23 cellular contexts compared by ENCODE assay signal in genomic region chr12:3091030-3091304, GRCh38. TPM values are rescaled to one million over a fixed set of nuclear protein-coding genes. Genes with fewer than 3 reads are reported as not detected.
DNase-seq lines count a peak whose midpoint lies in the region; ATAC-seq, FAIRE-seq and TF ChIP-seq lines count a peak whose summit lies in the region.
"Had no signal": no experiment of that assay in that cellular context is flagged by ENCODE, and none has a peak within 500 bp of the region (broad histone marks: within the 10 kb centered on the region; RNA-seq: fewer than 3 reads in every experiment).

No MANE protein-coding gene starts in this region.

- in situ Hi-C loops in mammary epithelial cell (cut with MboI; ENCODE audit: low sequenced_read_pairs in 2 of 2) = no loop called here

- BruUV-seq in mammary epithelial cell (replicated peaks; lab: Mats Ljungman, UMichigan) = no TSS peak

- 90% methylated on average over 7 of the region's 7 CpGs for WGBS in mammary epithelial cell (ENCODE audit: low coverage, missing lambda C conversion rate)

- H3K79me2 ChIP-seq in neural cell (replicated peaks; ENCODE audit: insufficient read depth, low read length) (no peaks in the 10 kb centered on the region), mammary epithelial cell (ENCODE audit: insufficient read depth, low read length) (peaks cover 39% of the 10 kb centered on the region)

- no peak overlapping the region for H3K27ac ChIP-seq in BLaER1
- peak overlapping the region; percentile 37 to 40 for H3K27ac ChIP-seq in kidney (ENCODE audit: low read depth in 2 of 2, low read length in 2 of 2)
- H3K27ac ChIP-seq in neural cell (ENCODE audit: low read length) = peak overlapping the region; percentile 37
- no peak overlapping the region for H3K27ac ChIP-seq in mammary epithelial cell (ENCODE audit: insufficient read depth, low read depth, low read length)
- H3K27ac ChIP-seq: SK-N-MC had no signal

- no peak for FAIRE-seq in kidney (lab: Jason Lieb, UNC)
- FAIRE-seq: G401.6, H54, RCC 7860 had no signal

- no peaks in the 10 kb centered on the region for H3F3A ChIP-seq in neural cell (ENCODE audit: insufficient read depth, low read length, poor library complexity, severe bottlenecking)

- H3K4me2 ChIP-seq in BLaER1 = peak overlapping the region; percentile 24
- H3K4me2 ChIP-seq in neural cell (ENCODE audit: low read length) = no peak overlapping the region
- no peak overlapping the region for H3K4me2 ChIP-seq in mammary epithelial cell (ENCODE audit: insufficient read depth, low read depth, low read length)

- ATAC-seq in GM18909 (IDR thresholded peaks at IDR 0.05; ENCODE audit: poor library complexity, unreplicated experiment) (no peak), HG02642 (IDR thresholded peaks at IDR 0.05; ENCODE audit: poor library complexity, unreplicated experiment) (no peak), sciatic nerve (no peak)

- no peak for TF ChIP-seq EP300 in neural cell (conservative IDR thresholded peaks at IDR 0.05; ENCODE audit: poor library complexity, severe bottlenecking)

- H3K9ac ChIP-seq in BLaER1 = no peak overlapping the region
- H3K9ac ChIP-seq in kidney (ENCODE audit: low read length in 2 of 2) = peak overlapping the region in 1 of 2 donors; percentile 23
- peak overlapping the region; percentile 23 for H3K9ac ChIP-seq in neural cell (ENCODE audit: low read length)
- H3K9ac ChIP-seq in mammary epithelial cell (ENCODE audit: insufficient read depth, low read length) = no peak overlapping the region

- H4K20me1 ChIP-seq in BLaER1 = no peaks in the 10 kb centered on the region
- no peaks in the 10 kb centered on the region for H4K20me1 ChIP-seq in neural cell (ENCODE audit: insufficient read depth)
- H4K20me1 ChIP-seq in mammary epithelial cell (ENCODE audit: insufficient read depth, low read length) = no peaks in the 10 kb centered on the region

- intact Hi-C loops in kidney (cut with DNase I) = no loop called here
- intact Hi-C loops in mammary epithelial cell (cut with micrococcal nuclease) = no loop called here
- intact Hi-C loops in sciatic nerve (cut with DNase I) = no loop called here

- 0 out of 2 replicates have a peak, but pooled peaks cover 2% of the 10 kb centered on the region for H3K36me3 ChIP-seq in BLaER1
- peaks cover 3 to 6% of the 10 kb centered on the region in 2 donors for H3K36me3 ChIP-seq in kidney (ENCODE audit: control insufficient read depth in 1 of 2, insufficient read depth in 2 of 2, low read length in 2 of 2)
- no peaks in the 10 kb centered on the region for H3K36me3 ChIP-seq in neural cell (ENCODE audit: insufficient read depth, low read length)
- no peaks in the 10 kb centered on the region for H3K36me3 ChIP-seq in mammary epithelial cell (ENCODE audit: insufficient read depth, low read length)

- DNase-seq in cerebellar cortex (ENCODE audit: low spot score) (peak; percentile 59), kidney (no peak), mammary epithelial cell (no peak), sciatic nerve (ENCODE audit: low spot score) (no peak)
- DNase-seq: 8988T; ACHN; CD4-positive, alpha-beta T cell; COR-L47; DMS53; NCI-H1092; NCI-H1436; NCI-H187; NCI-H524 treated with DMSO at 0.1 percent for 48 hours; NCI-H774; SIG-M5 had no signal

- dilution Hi-C loops in mammary epithelial cell (cut with HindIII; ENCODE audit: low sequenced_read_pairs) = loop anchor here (5.0 kb wide), 1 partner anchor 91 kb away; no protein-coding TSS in a partner anchor

- H3K4me3 ChIP-seq in BLaER1 (no peak overlapping the region), kidney (ENCODE audit: low read length in 2 of 2) (peak overlapping the region in 1 of 2 donors; percentile 13), neural cell (ENCODE audit: low read length) (peak overlapping the region; percentile 3), mammary epithelial cell (replicated peaks in 1 of 3; ENCODE audit: insufficient read depth in 1 of 3, low read depth in 2 of 3, low read length in 3 of 3) (no peak overlapping the region)
- H3K4me3 ChIP-seq: SK-N-MC had no signal

- H3K27me3 ChIP-seq in BLaER1 (no peaks in the 10 kb centered on the region), neural cell (ENCODE audit: insufficient read depth, low read depth, low read length) (no peaks in the 10 kb centered on the region), mammary epithelial cell (ENCODE audit: insufficient read depth, low read length) (no peaks in the 10 kb centered on the region)

- H3K9me3 ChIP-seq in BLaER1 (peaks cover 3% of the 10 kb centered on the region), kidney (ENCODE audit: control insufficient read depth in 1 of 2, low read length in 2 of 2) (no peaks in the 10 kb centered on the region), neural cell (ENCODE audit: low read length) (no peaks in the 10 kb centered on the region), mammary epithelial cell (replicated peaks; ENCODE audit: insufficient read depth, low read length) (no peaks in the 10 kb centered on the region)

- CTCF ChIA-PET in mammary epithelial cell (lab: Charles Lee; ENCODE audit: low non-redundant PET) = no interaction called here

- H3K9me2 ChIP-seq in neural cell (ENCODE audit: insufficient read depth, low read length) = no peaks in the 10 kb centered on the region

- no peak for TF ChIP-seq RAD21 in neural cell (conservative IDR thresholded peaks at IDR 0.05)

- H3K4me1 ChIP-seq in BLaER1 = peaks cover 37% of the 10 kb centered on the region
- peaks cover 41 to 49% of the 10 kb centered on the region in 2 donors for H3K4me1 ChIP-seq in kidney (ENCODE audit: control insufficient read depth in 1 of 2, insufficient read depth in 1 of 2, low read depth in 1 of 2, low read length in 2 of 2)
- peaks cover 3% of the 10 kb centered on the region for H3K4me1 ChIP-seq in mammary epithelial cell (ENCODE audit: insufficient read depth, low read length)

- H2AFZ ChIP-seq in neural cell (ENCODE audit: low read depth, low read length) = no peak overlapping the region
- H2AFZ ChIP-seq in mammary epithelial cell (ENCODE audit: low read depth, low read length) = no peak overlapping the region

- TF ChIP-seq CTCF in kidney (IDR thresholded peaks at IDR 0.05; ENCODE audit: borderline replicate concordance, extremely low read depth, insufficient read depth) (no peak), neural cell (IDR thresholded peaks at IDR 0.05; ENCODE audit: poor library complexity, severe bottlenecking) (no peak), mammary epithelial cell (conservative IDR thresholded peaks at IDR 0.05 in 1 of 2, IDR thresholded peaks at IDR 0.05 in 1 of 2; ENCODE audit: extremely low read depth in 1 of 2, insufficient read depth in 1 of 2, low read depth in 1 of 2, low read length in 2 of 2) (no peak)

TF ChIP-seq in neural cell, 6 proteins besides CTCF, POLR2A, EP300 and RAD21:
- TF ChIP-seq TAF1 (IDR thresholded peaks at IDR 0.05; ENCODE audit: low read depth) (no peak), REST (IDR thresholded peaks at IDR 0.05; ENCODE audit: borderline replicate concordance) (no peak), POLR2AphosphoS5 (IDR thresholded peaks at IDR 0.05) (no peak), SMC3 (conservative IDR thresholded peaks at IDR 0.05; ENCODE audit: poor library complexity) (no peak)

RNA-seq across cellular contexts. Expression of gene TSPAN9, which starts 13.8 kb away (rescaled TPM):
- total RNA-seq in kidney = 81.6 TPM
- polyA plus RNA-seq in kidney (ENCODE audit: insufficient read depth, low read depth, low replicate concordance) = 62.4 TPM
- 10.7 and 11.9 TPM in 2 replicates for polyA plus RNA-seq in neural cell
- polyA minus RNA-seq in neural cell = 16.4 and 21.4 TPM in 2 replicates
- total RNA-seq in mammary epithelial cell = 10 to 100 TPM; 29.2 to 30.3 TPM
- polyA plus RNA-seq in mammary epithelial cell = 38.7 TPM
- 40.7 TPM for polyA minus RNA-seq in mammary epithelial cell
- total RNA-seq in sciatic nerve = 37.5 TPM

Comparison
In these comparisons a context has a peak if more than half of its experiments do, and no peak if none do; other contexts are left out.
1. H3K27ac ChIP-seq: peak in kidney (2 of 2) and neural cell (single experiment); none in BLaER1 (single experiment) and mammary epithelial cell (single experiment).